28 cellular contexts compared by ENCODE assay signal in the genomic region with DNA sequence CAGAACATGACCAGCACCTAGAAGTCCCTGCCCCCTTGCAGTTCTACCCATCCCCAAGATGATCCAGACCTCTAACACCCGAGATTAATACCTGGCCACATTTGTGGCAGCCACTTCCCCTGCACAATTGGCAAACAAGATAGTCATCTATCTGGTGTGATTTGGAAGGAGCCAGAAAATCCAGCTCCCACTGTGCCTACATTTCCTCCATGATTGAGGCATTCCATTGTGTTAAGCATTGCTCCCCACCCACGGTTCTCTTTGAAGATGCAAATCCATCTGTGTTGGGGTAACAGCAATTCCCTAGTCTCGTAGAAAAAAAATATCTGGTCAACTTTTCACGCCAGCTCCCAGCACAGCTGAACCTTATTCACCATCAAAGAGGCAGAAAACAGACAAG.
"Had no signal": no experiment of that assay in that cellular context is flagged by ENCODE, and none has a peak within 500 bp of the region (broad histone marks: within the 10 kb centered on the region; RNA-seq: fewer than 3 reads in every experiment).

No MANE protein-coding gene starts in this region.

- H3K4me3 ChIP-seq: esophagus muscularis mucosa, heart left ventricle, psoas muscle, sigmoid colon, thoracic aorta, uterus had no signal

- DNase-seq: activated CD4-positive, alpha-beta memory T cell treated with anti-CD3 and anti-CD28 coated beads for 36 hours; activated CD4-positive, alpha-beta T cell treated with anti-CD3 and anti-CD28 coated beads, Interleukin-2, amount 10 ng/mL, durations not matched to agents 24 days and 14 days; activated CD4-positive, CD25-positive, alpha-beta regulatory T cell treated with anti-CD3 and anti-CD28 coated beads, Interleukin-2, amount 50 U/mL, for 72 hours; activated naive CD4-positive, alpha-beta T cell; activated T-cell treated with anti-CD3 and anti-CD28 coated beads, Interleukin-2, amount 50 U/mL, for 4 hours; foreskin keratinocyte; heart left ventricle; hypothalamus; left ventricle myocardium superior; naive thymus-derived CD4-positive, alpha-beta T cell; occipital lobe; psoas muscle; sigmoid colon; stimulated activated CD4-positive, alpha-beta T cell treated with anti-CD3 and anti-CD28 coated beads, Interleukin-4, amount 100 ng/mL, for 24 hours; T-helper 17 cell; T1000; uterus had no signal

- H2AFZ ChIP-seq: parathyroid adenoma had no signal

- H3K27me3 ChIP-seq: esophagus muscularis mucosa, uterus had no signal

- H3K9me3 Mint-ChIP-seq: activated CD4-positive, alpha-beta T cell treated with anti-CD3 and anti-CD28 coated beads, Interleukin-2, amount 10 ng/mL, durations not matched to agents 24 days and 14 days; activated T-cell treated with anti-CD3 and anti-CD28 coated beads, Interleukin-2, amount 50 U/mL, for 4 hours; activated T-helper 2 cell treated with anti-CD3 and anti-CD28 coated beads, Interferon-gamma antibody, Interleukin-2, Interleukin-4, amounts not matched to agents 10 μg/mL and 5 μg/mL and 100 μg/mL, durations not matched to agents 14 hours and 24 hours and 36 hours; central memory CD8-positive, alpha-beta T cell; dendritic cell treated with granulocyte-macrophage colony-stimulating factor and Interleukin-4, amounts not matched to agents 40 ng/mL and 50 ng/mL, for 4 days; stimulated activated effector memory CD8-positive, alpha-beta T cell treated with anti-CD3 and anti-CD28 coated beads, Interleukin-12 subunit alpha, Interleukin-12 subunit beta, amount 100 ng/mL, for 72 hours; stimulated activated naive CD8-positive, alpha-beta T cell treated with anti-CD3 and anti-CD28 coated beads, Interleukin-15, Interleukin-2, amounts not matched to agents 100 ng/mL and 50 ng/mL, for 24 hours had no signal

- H3K36me3 Mint-ChIP-seq: activated CD4-positive, alpha-beta memory T cell treated with anti-CD3 and anti-CD28 coated beads for 36 hours; activated naive CD4-positive, alpha-beta T cell treated with anti-CD3 and anti-CD28 coated beads, Interleukin-2, amount 50 U/mL, for 72 hours; naive thymus-derived CD4-positive, alpha-beta T cell; stimulated activated effector memory CD8-positive, alpha-beta T cell treated with anti-CD3 and anti-CD28 coated beads, Interleukin-12 subunit alpha, Interleukin-12 subunit beta, amount 100 ng/mL, for 72 hours had no signal

- H3K4me1 ChIP-seq: foreskin keratinocyte, parathyroid adenoma, psoas muscle, uterus had no signal

- H3K36me3 ChIP-seq: esophagus muscularis mucosa, heart left ventricle, sigmoid colon, thoracic aorta, uterus, WERI-Rb-1 had no signal

- H3K9me3 ChIP-seq: thoracic aorta had no signal

- H3K27ac Mint-ChIP-seq: activated CD4-positive, alpha-beta memory T cell treated with anti-CD3 and anti-CD28 coated beads for 36 hours; activated CD4-positive, alpha-beta T cell treated with anti-CD3 and anti-CD28 coated beads, Interleukin-2, amount 10 ng/mL, durations not matched to agents 24 days and 14 days; activated naive CD4-positive, alpha-beta T cell treated with anti-CD3 and anti-CD28 coated beads, Interleukin-2, amount 50 U/mL, for 72 hours; activated T-helper 2 cell treated with anti-CD3 and anti-CD28 coated beads, Interferon-gamma antibody, Interleukin-2, Interleukin-4, amounts not matched to agents 10 μg/mL and 5 μg/mL and 100 μg/mL, durations not matched to agents 14 hours and 24 hours and 36 hours; dendritic cell treated with granulocyte-macrophage colony-stimulating factor and Interleukin-4, amounts not matched to agents 40 ng/mL and 50 ng/mL, for 4 days; naive thymus-derived CD4-positive, alpha-beta T cell; stimulated activated effector memory CD8-positive, alpha-beta T cell treated with anti-CD3 and anti-CD28 coated beads, Interleukin-12 subunit alpha, Interleukin-12 subunit beta, amount 100 ng/mL, for 72 hours; stimulated activated naive CD8-positive, alpha-beta T cell treated with anti-CD3 and anti-CD28 coated beads, Interleukin-15, Interleukin-2, amounts not matched to agents 100 ng/mL and 50 ng/mL, for 24 hours; T-helper 17 cell had no signal

- H3K9ac ChIP-seq: parathyroid adenoma had no signal

- H3K79me2 ChIP-seq: parathyroid adenoma had no signal

- H3K4me3 Mint-ChIP-seq: activated CD4-positive, alpha-beta memory T cell treated with anti-CD3 and anti-CD28 coated beads for 36 hours; activated CD4-positive, alpha-beta T cell treated with anti-CD3 and anti-CD28 coated beads, Interleukin-2, amount 10 ng/mL, durations not matched to agents 24 days and 14 days; activated T-cell treated with anti-CD3 and anti-CD28 coated beads, Interleukin-2, amount 50 U/mL, for 4 hours; central memory CD8-positive, alpha-beta T cell; dendritic cell treated with granulocyte-macrophage colony-stimulating factor and Interleukin-4, amounts not matched to agents 40 ng/mL and 50 ng/mL, for 4 days; naive thymus-derived CD4-positive, alpha-beta T cell; neural crest cell; stimulated activated effector memory CD8-positive, alpha-beta T cell treated with anti-CD3 and anti-CD28 coated beads, Interleukin-12 subunit alpha, Interleukin-12 subunit beta, amount 100 ng/mL, for 72 hours; stimulated activated naive CD8-positive, alpha-beta T cell treated with anti-CD3 and anti-CD28 coated beads, Interleukin-15, Interleukin-2, amounts not matched to agents 100 ng/mL and 50 ng/mL, for 24 hours; T-helper 17 cell had no signal

- ATAC-seq: activated naive CD4-positive, alpha-beta T cell treated with anti-CD3 and anti-CD28 coated beads, Interleukin-2, amount 50 U/mL, for 72 hours; activated T-cell treated with anti-CD3 and anti-CD28 coated beads, Interleukin-2, amount 50 U/mL, for 4 hours; foreskin keratinocyte; heart left ventricle; left ventricle myocardium superior; naive thymus-derived CD4-positive, alpha-beta T cell; psoas muscle; stimulated activated effector memory CD8-positive, alpha-beta T cell treated with anti-CD3 and anti-CD28 coated beads, Interleukin-12 subunit alpha, Interleukin-12 subunit beta, amount 100 ng/mL, for 72 hours; T-helper 17 cell had no signal

- H3K4me1 Mint-ChIP-seq: activated CD4-positive, alpha-beta T cell treated with anti-CD3 and anti-CD28 coated beads, Interleukin-2, amount 10 ng/mL, durations not matched to agents 24 days and 14 days; central memory CD8-positive, alpha-beta T cell; stimulated activated effector memory CD8-positive, alpha-beta T cell treated with anti-CD3 and anti-CD28 coated beads, Interleukin-12 subunit alpha, Interleukin-12 subunit beta, amount 100 ng/mL, for 72 hours; T-helper 17 cell had no signal

- H3K27ac ChIP-seq: esophagus muscularis mucosa, foreskin keratinocyte, heart left ventricle, parathyroid adenoma, psoas muscle, sigmoid colon, thoracic aorta, uterus, WERI-Rb-1 had no signal
